Comparison of ENCODE assay signal across 1 cellular context in the genomic region with DNA sequence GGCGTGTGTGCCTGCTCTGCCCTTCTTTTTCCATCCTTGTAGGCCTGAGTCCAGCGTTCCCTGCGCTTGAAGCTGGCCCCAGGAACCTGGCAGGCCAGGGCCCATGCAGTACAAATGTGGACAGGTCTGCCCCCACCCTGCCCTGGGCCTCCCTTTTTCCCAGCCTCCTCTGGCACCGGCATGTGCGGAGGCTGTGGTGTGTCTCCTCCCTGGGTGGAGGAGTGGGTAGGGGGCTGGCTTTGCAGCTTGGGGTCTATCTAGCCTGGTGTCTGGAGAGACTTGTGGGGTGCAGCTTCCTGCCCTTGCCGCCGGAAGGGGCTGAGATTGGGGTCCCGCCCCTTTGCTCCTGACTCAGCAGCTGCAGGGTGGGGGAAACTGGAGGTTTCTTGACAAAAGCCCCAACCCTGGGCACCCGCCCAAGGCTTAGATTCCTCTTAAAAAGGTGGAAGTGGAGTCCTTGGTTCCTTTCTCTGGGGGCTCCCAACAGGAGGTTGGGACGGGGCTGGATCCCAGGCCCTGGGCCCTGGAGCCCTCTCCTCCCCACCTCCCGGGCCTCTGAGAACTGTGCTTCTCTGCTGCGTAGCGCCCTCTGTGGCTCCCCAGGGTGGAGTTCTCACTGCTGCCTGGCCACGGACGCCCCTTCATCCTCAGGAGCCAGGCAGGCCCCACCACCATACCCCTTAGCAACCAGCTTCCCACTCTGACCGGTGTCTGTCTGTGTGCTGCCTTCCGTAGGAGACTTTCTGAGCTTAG.
TF ChIP-seq lines count a peak whose summit lies in the region.

No MANE protein-coding gene starts in this region.

TF ChIP-seq in SK-N-SH, 30 proteins besides CTCF, POLR2A, EP300 and RAD21 (continued from another document):
- TF ChIP-seq, protein P1, sequence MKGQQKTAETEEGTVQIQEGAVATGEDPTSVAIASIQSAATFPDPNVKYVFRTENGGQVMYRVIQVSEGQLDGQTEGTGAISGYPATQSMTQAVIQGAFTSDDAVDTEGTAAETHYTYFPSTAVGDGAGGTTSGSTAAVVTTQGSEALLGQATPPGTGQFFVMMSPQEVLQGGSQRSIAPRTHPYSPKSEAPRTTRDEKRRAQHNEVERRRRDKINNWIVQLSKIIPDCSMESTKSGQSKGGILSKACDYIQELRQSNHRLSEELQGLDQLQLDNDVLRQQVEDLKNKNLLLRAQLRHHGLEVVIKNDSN (IDR thresholded peaks at IDR 0.05; ENCODE audit: borderline replicate concordance, low read depth), result no peak
- TF ChIP-seq YY1 (IDR thresholded peaks at IDR 0.05; ENCODE audit: low read depth) (no peak), SIN3A (IDR thresholded peaks at IDR 0.05; ENCODE audit: borderline replicate concordance, low read depth, low read length) (no peak), TEAD4 (IDR thresholded peaks at IDR 0.05; ENCODE audit: borderline replicate concordance, insufficient read depth) (no peak), GABPA (IDR thresholded peaks at IDR 0.05; ENCODE audit: low read depth) (no peak), RXRA (IDR thresholded peaks at IDR 0.05; ENCODE audit: borderline replicate concordance, low read depth) (no peak), GATA2 (CRISPR knock-in tag; IDR thresholded peaks at IDR 0.05) (no peak)
